In genomic region chr5:172410839-172411238, GRCh38 we compare ENCODE assay signal across 1 cellular context.
TF ChIP-seq lines count a peak whose summit lies in the region.

No MANE protein-coding gene starts in this region.

TF ChIP-seq in HepG2, 621 proteins besides CTCF, POLR2A, EP300 and RAD21:
- TF ChIP-seq ZNF768 (CRISPR knock-in tag; IDR thresholded peaks at IDR 0.05) = peak; percentile 56; the same call in 1 of the 2 replicates
- TF ChIP-seq PCBP1 (IDR thresholded peaks at IDR 0.05; ENCODE audit: borderline replicate concordance, low read depth, low read length) = no peak
